ENCODE assay signal across 12 cellular contexts in the genomic region with DNA sequence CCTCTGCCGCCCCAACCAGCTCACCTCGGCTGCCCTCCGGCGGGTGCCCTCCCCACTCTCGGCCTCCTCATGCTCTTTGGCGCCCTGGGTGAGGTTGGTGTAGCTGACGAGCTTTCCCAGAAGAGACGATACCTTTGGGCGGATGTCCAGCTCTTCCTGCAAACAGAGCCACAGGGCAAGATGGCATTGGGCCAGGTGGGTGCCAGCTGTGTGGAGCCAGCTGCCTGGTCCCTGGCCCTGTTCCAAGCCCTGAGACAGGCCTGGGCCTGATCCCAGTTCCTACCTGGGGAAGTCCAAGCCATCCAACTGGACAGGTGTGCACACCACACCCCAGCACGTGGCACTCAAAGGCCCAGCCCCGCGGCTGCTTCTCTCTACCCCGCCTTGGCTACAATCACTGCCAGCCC. TPM values are rescaled to one million over a fixed set of nuclear protein-coding genes. Genes with fewer than 3 reads are reported as not detected.
DNase-seq lines count a peak whose midpoint lies in the region; ATAC-seq lines count a peak whose summit lies in the region.
"Had no signal": no experiment of that assay in that cellular context is flagged by ENCODE, and none has a peak within 500 bp of the region (broad histone marks: within the 10 kb centered on the region; RNA-seq: fewer than 3 reads in every experiment).

No MANE protein-coding gene starts in this region.

- peak; percentile 5 for ATAC-seq in left ventricle myocardium superior
- ATAC-seq in GM21737 (IDR thresholded peaks at IDR 0.05; ENCODE audit: unreplicated experiment), result no peak
- ATAC-seq: activated T-helper 17 cell treated with anti-CD3 and anti-CD28 coated beads, Interleukin-2, amount 50 U/mL, for 72 hours had no signal

- intact Hi-C loops in left ventricle myocardium superior (cut with micrococcal nuclease), result no loop called here

- H3K4me1 ChIP-seq in subcutaneous abdominal adipose tissue (ENCODE audit: control insufficient read depth in 5 of 5, insufficient read depth in 5 of 5, low read length in 5 of 5), result peaks cover 18 to 82% (median 68%) of the 10 kb centered on the region in 5 donors

- no peaks in the 10 kb centered on the region for H3K9me3 ChIP-seq in subcutaneous abdominal adipose tissue (ENCODE audit: control insufficient read depth in 5 of 5, low read length in 5 of 5)
- H3K9me3 ChIP-seq in MG63, result no peaks in the 10 kb centered on the region

- peak overlapping the region in 1 of 5 donors; percentile 24 for H3K9ac ChIP-seq in subcutaneous abdominal adipose tissue (ENCODE audit: low read length in 5 of 5)

- H3K4me3 ChIP-seq in subcutaneous abdominal adipose tissue (ENCODE audit: low read depth in 1 of 5, low read length in 5 of 5) (no peak overlapping the region), MG63 (no peak overlapping the region)
- H3K4me3 ChIP-seq: PC-9 had no signal

- peaks cover 0 to 3% (median 0%) of the 10 kb centered on the region in 5 donors for H3K27me3 ChIP-seq in subcutaneous abdominal adipose tissue (ENCODE audit: control insufficient read depth in 5 of 5, insufficient read depth in 4 of 5, low read length in 5 of 5)
- H3K27me3 ChIP-seq in MG63, result no peaks in the 10 kb centered on the region

- peak; percentile 93 for DNase-seq in NCI-H1105 (lab: John Stamatoyannopoulos, UW)
- DNase-seq in NCI-H748 treated with DMSO at 0.1 percent for 48 hours (lab: John Stamatoyannopoulos, UW), result peak; percentile 88
- DNase-seq in left ventricle myocardium superior, result peak; percentile 71
- DNase-seq in caudate nucleus (lab: John Stamatoyannopoulos, UW), result no peak
- DNase-seq in stimulated activated CD4-positive, alpha-beta T cell treated with anti-CD3 and anti-CD28 coated beads, Interleukin-4, amount 100 ng/mL, for 4 hours, result no peak
- DNase-seq in MG63, result no peak
- DNase-seq: CD8-positive, alpha-beta memory T cell; head of caudate nucleus had no signal

- H3K27ac ChIP-seq in subcutaneous abdominal adipose tissue (ENCODE audit: low read depth, low read length) (peak overlapping the region; percentile 84), caudate nucleus (ENCODE audit: low read depth, low read length) (no peak overlapping the region)
- H3K27ac ChIP-seq: PC-9 had no signal

- H3K36me3 ChIP-seq in subcutaneous abdominal adipose tissue (ENCODE audit: control insufficient read depth in 5 of 5, insufficient read depth in 5 of 5, low read length in 5 of 5) (peaks cover 0 to 66% (median 63%) of the 10 kb centered on the region in 5 donors), MG63 (peaks cover 2% of the 10 kb centered on the region)

RNA-seq across cellular contexts. Expression of a gene that starts 6.9 kb away (rescaled TPM):
- 95.5 TPM for total RNA-seq in left ventricle myocardium superior
- total RNA-seq in MG63 (2014; rRNA removed; shearing (Covaris generic); ENCODE audit: low replicate concordance), result 11.9 and 12.3 TPM in 2 replicates

RNA-seq across cellular contexts. Expression of a gene that starts 17.6 kb away (rescaled TPM):
- 21.9 TPM for total RNA-seq in left ventricle myocardium superior
- total RNA-seq in MG63 (2014; rRNA removed; shearing (Covaris generic); ENCODE audit: low replicate concordance), result 0.16 TPM in 1 of 2 replicates, not detected in the other

RNA-seq across cellular contexts. Expression of a gene that starts 18.7 kb away (rescaled TPM):
- not detected for total RNA-seq in left ventricle myocardium superior
- not detected in 2 replicates for total RNA-seq in MG63 (2014; rRNA removed; shearing (Covaris generic); ENCODE audit: low replicate concordance)
- total RNA-seq: PC-9 had no signal

RNA-seq across cellular contexts. Expression of a gene that starts 24.9 kb away (rescaled TPM):
- total RNA-seq in left ventricle myocardium superior, result 54.1 TPM
- 8.8 and 12.7 TPM in 2 replicates for total RNA-seq in MG63 (2014; rRNA removed; shearing (Covaris generic); ENCODE audit: low replicate concordance)

RNA-seq across cellular contexts. Expression of a gene that starts 29.9 kb away (rescaled TPM):
- total RNA-seq in left ventricle myocardium superior, result 0.37 TPM
- total RNA-seq in MG63 (2014; rRNA removed; shearing (Covaris generic); ENCODE audit: low replicate concordance), result 0.72 and 1.9 TPM in 2 replicates

Comparison
In these comparisons a context has a peak if more than half of its experiments do, and no peak if none do; other contexts are left out.
1. DNase-seq: peak in NCI-H1105 (single experiment), NCI-H748 treated with DMSO at 0.1 percent for 48 hours (single experiment) and left ventricle myocardium superior (single experiment); none in caudate nucleus (0 of 61), stimulated activated CD4-positive, alpha-beta T cell treated with anti-CD3 and anti-CD28 coated beads, Interleukin-4, amount 100 ng/mL, for 4 hours (0 of 2) and MG63 (single experiment).
2. RNA of a gene that starts 17.6 kb away (total RNA-seq): 21.9 TPM in left ventricle myocardium superior (single experiment); 0.16 TPM in MG63; every median in the first group is over 10 times any median in the second.